ENCODE assay signal across 1 cellular context in the genomic region with DNA sequence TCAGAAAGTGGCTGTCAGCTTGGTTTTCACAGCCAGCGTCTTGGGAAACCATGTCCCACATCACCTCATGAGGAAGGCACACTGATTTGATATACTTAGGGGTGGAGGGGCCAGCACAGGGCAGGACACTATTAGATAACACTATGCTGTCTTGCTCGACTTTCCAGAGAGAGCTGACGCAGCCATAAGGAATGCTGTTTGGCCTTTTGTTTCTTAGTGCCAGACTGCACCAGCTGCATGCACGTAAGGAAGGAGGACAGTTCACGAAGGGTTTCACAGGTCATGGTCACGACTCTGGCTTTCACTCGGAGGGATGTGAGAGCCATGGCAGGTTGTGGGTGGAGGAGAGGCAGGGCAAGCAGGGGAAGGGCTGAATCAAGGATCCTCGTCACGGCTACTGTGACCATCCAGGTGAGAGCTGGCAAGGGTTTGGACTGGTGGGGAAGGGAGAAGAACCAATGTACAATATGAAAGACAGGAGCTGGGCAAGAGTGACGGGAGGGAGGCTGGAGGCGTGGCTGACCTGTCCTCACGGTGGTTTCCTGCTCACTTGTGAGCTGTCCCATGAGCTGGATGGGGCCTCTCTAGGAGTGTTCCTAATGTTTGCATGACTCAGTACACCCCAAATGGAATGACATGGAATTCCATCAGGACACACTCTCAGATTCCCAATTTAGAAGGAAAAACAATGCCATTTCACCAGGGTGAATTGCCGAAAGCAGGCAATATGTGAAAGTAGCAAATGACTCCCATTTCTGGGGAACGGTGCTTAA.
TF ChIP-seq lines count a peak whose summit lies in the region.

No MANE protein-coding gene starts in this region.

TF ChIP-seq in H1, 55 proteins besides CTCF, POLR2A, EP300 and RAD21:
- TF ChIP-seq GABPA (IDR thresholded peaks at IDR 0.05; ENCODE audit: borderline replicate concordance, insufficient read depth, low read length) (no peak), NANOG (IDR thresholded peaks at IDR 0.05; ENCODE audit: insufficient read depth, low read depth, low read length, poor library complexity, severe bottlenecking) (no peak), NRF1 (IDR thresholded peaks at IDR 0.05; ENCODE audit: low read depth, low read length) (no peak), ZNF274 (IDR thresholded peaks at IDR 0.05; ENCODE audit: borderline replicate concordance, extremely low read depth, low read length) (no peak), JUND (IDR thresholded peaks at IDR 0.05; ENCODE audit: low read length) (no peak), CTBP2 (IDR thresholded peaks at IDR 0.05; ENCODE audit: borderline replicate concordance, insufficient read depth, insufficient read length, low read length) (no peak), POLR2AphosphoS5 (IDR thresholded peaks at IDR 0.05; ENCODE audit: low read depth, low read length) (no peak), JUN (IDR thresholded peaks at IDR 0.05; ENCODE audit: low read depth, low read length) (no peak), GTF2F1 (IDR thresholded peaks at IDR 0.05; ENCODE audit: borderline replicate concordance, low read depth, low read length) (no peak), SP4 (IDR thresholded peaks at IDR 0.05; ENCODE audit: low read length) (no peak), SIRT6 (IDR thresholded peaks at IDR 0.05; ENCODE audit: low read length) (no peak), RBBP5 (IDR thresholded peaks at IDR 0.05; ENCODE audit: borderline replicate concordance, low read depth, low read length) (no peak), CREB1 (IDR thresholded peaks at IDR 0.05) (no peak), TAF7 (optimal IDR thresholded peaks at IDR 0.05; ENCODE audit: borderline replicate concordance, low read depth, low read length) (no peak), CEBPB (IDR thresholded peaks at IDR 0.05; ENCODE audit: low read depth, low read length) (no peak), POU5F1 (IDR thresholded peaks at IDR 0.05; ENCODE audit: low read depth, low read length) (no peak), CHD1 (IDR thresholded peaks at IDR 0.05; ENCODE audit: low read depth, low read length) (no peak)
- TF ChIP-seq, protein P1, sequence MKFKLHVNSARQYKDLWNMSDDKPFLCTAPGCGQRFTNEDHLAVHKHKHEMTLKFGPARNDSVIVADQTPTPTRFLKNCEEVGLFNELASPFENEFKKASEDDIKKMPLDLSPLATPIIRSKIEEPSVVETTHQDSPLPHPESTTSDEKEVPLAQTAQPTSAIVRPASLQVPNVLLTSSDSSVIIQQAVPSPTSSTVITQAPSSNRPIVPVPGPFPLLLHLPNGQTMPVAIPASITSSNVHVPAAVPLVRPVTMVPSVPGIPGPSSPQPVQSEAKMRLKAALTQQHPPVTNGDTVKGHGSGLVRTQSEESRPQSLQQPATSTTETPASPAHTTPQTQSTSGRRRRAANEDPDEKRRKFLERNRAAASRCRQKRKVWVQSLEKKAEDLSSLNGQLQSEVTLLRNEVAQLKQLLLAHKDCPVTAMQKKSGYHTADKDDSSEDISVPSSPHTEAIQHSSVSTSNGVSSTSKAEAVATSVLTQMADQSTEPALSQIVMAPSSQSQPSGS (IDR thresholded peaks at IDR 0.05; ENCODE audit: low read length) = no peak
